ENCODE assay signal across 19 cellular contexts in the genomic region with DNA sequence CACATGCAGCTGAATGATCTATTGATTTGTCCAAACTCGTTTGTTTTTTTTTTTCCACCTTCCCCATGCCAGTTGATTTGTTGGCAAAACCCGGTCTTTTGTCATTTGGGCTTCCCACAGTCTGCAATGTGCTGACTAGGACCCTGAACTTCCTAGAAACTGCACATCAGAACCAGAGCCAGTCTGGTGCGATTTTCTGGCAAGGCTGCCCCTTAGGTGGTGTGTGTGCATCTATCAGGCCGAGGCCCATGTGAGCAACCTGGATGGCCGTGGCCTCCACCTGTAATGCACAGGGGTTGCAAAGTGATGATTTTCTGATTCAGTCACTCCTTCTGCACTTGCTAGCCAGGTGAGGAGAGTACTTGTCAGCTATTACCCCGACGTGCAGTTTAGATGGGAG. TPM values are rescaled to one million over a fixed set of nuclear protein-coding genes. Genes with fewer than 3 reads are reported as not detected.
DNase-seq lines count a peak whose midpoint lies in the region; ATAC-seq and TF ChIP-seq lines count a peak whose summit lies in the region.
"Had no signal": no experiment of that assay in that cellular context is flagged by ENCODE, and none has a peak within 500 bp of the region (broad histone marks: within the 10 kb centered on the region; RNA-seq: fewer than 3 reads in every experiment).

No MANE protein-coding gene starts in this region.

- no peak for DNase-seq in T-helper 2 cell treated with Interferon-gamma antibody and Interleukin-4, amounts not matched to agents 5 μg/mL and 100 μg/mL, for 36 hours (ENCODE audit: low spot score)
- DNase-seq in T-helper 2 cell (no peak), PC-9 (no peak), ACHN (no peak), sigmoid colon (no peak)
- no peak for DNase-seq in CD8-positive, alpha-beta memory T cell
- no peak for DNase-seq in activated T-helper 1 cell treated with anti-CD3 and anti-CD28 coated beads, Interleukin-12 subunit alpha, Interleukin-12 subunit beta, Interleukin-2, Interleukin-4 antibody, amounts not matched to agents 30 ng/mL and 10 ng/mL and 1 ng/mL, durations not matched to agents 14 hours and 24 hours and 36 hours (ENCODE audit: low spot score)
- DNase-seq in naive thymus-derived CD8-positive, alpha-beta T cell, result no peak
- DNase-seq: 8988T; BE2C; cortex of kidney; foreskin keratinocyte; H7; NCI-H524; stimulated activated CD4-positive, alpha-beta T cell treated with anti-CD3 and anti-CD28 coated beads, Interleukin-2, amount 100 ng/mL, for 24 hours; uterus had no signal

- in situ Hi-C loops in ACHN (cut with HindIII; ENCODE audit: low pct_ligation_motif_present, low pct_unique_long_range_greater_than_20kb, low sequenced_read_pairs), result no loop called here

- H3F3A ChIP-seq in PC-9 (ENCODE audit: insufficient read depth, low read depth), result no peaks in the 10 kb centered on the region

- H3K79me2 ChIP-seq in PC-9 (ENCODE audit: low read depth), result no peaks in the 10 kb centered on the region

- H3K4me3 Mint-ChIP-seq in T-helper 2 cell treated with Interferon-gamma antibody and Interleukin-4, amounts not matched to agents 5 μg/mL and 100 μg/mL, for 36 hours, result no peak overlapping the region
- H3K4me3 Mint-ChIP-seq in CD8-positive, alpha-beta memory T cell, result peak overlapping the region; percentile 5 to 83 (median 78)
- H3K4me3 Mint-ChIP-seq in activated T-helper 1 cell treated with anti-CD3 and anti-CD28 coated beads, Interleukin-12 subunit alpha, Interleukin-12 subunit beta, Interleukin-2, Interleukin-4 antibody, amounts not matched to agents 30 ng/mL and 10 ng/mL and 1 ng/mL, durations not matched to agents 14 hours and 24 hours and 36 hours, result peak overlapping the region; percentile 41
- H3K4me3 Mint-ChIP-seq in naive thymus-derived CD8-positive, alpha-beta T cell, result peak overlapping the region in 9 of 10 donors; percentile 1 to 75 (median 48)

- intact Hi-C loops in activated T-helper 1 cell treated with anti-CD3 and anti-CD28 coated beads, Interleukin-12 subunit alpha, Interleukin-12 subunit beta, Interleukin-2, Interleukin-4 antibody, amounts not matched to agents 30 ng/mL and 10 ng/mL and 1 ng/mL, durations not matched to agents 14 hours and 24 hours and 36 hours (cut with micrococcal nuclease), result loop anchor here (10.0 kb wide), 2 partner anchors 418 to 458 kb away; partner anchors contain the start of gene C2orf49
- intact Hi-C loops in PC-9 (cut with micrococcal nuclease; ENCODE audit: unreplicated experiment) (no loop called here), sigmoid colon (cut with DNase I) (loop anchor here (5.0 kb wide), 1 partner anchor 40 kb away; no protein-coding TSS in a partner anchor)

- no peak overlapping the region for H3K27ac ChIP-seq in CD8-positive, alpha-beta memory T cell (ENCODE audit: low read depth, low read length)
- H3K27ac ChIP-seq in PC-9 (no peak overlapping the region), sigmoid colon (no peak overlapping the region)
- H3K27ac ChIP-seq: breast epithelium, epithelial cell of prostate, foreskin keratinocyte, uterus had no signal

- peak overlapping the region; percentile 64 for H3K27ac Mint-ChIP-seq in T-helper 2 cell treated with Interferon-gamma antibody and Interleukin-4, amounts not matched to agents 5 μg/mL and 100 μg/mL, for 36 hours
- H3K27ac Mint-ChIP-seq in CD8-positive, alpha-beta memory T cell, result peak overlapping the region; percentile 80 to 96 (median 94)
- H3K27ac Mint-ChIP-seq in activated T-helper 1 cell treated with anti-CD3 and anti-CD28 coated beads, Interleukin-12 subunit alpha, Interleukin-12 subunit beta, Interleukin-2, Interleukin-4 antibody, amounts not matched to agents 30 ng/mL and 10 ng/mL and 1 ng/mL, durations not matched to agents 14 hours and 24 hours and 36 hours, result peak overlapping the region; percentile 71
- peak overlapping the region; percentile 47 to 95 (median 88) for H3K27ac Mint-ChIP-seq in naive thymus-derived CD8-positive, alpha-beta T cell

- TF ChIP-seq POLR2A in sigmoid colon (IDR thresholded peaks at IDR 0.05), result no peak

- no peak overlapping the region for H3K4me2 ChIP-seq in PC-9

- peaks cover 4% of the 10 kb centered on the region; the same call in 1 of the 2 replicates for H4K20me1 ChIP-seq in PC-9 (ENCODE audit: insufficient read depth)

- H3K27me3 ChIP-seq in CD8-positive, alpha-beta memory T cell (ENCODE audit: insufficient read depth, low read length, poor library complexity, severe bottlenecking), result no peaks in the 10 kb centered on the region
- no peaks in the 10 kb centered on the region for H3K27me3 ChIP-seq in PC-9 (ENCODE audit: insufficient read depth, low read depth)
- no peaks in the 10 kb centered on the region for H3K27me3 ChIP-seq in sigmoid colon
- H3K27me3 ChIP-seq: BE2C, breast epithelium, foreskin keratinocyte, uterus had no signal

- POLR2A ChIA-PET in CD8-positive, alpha-beta memory T cell (lab: Charles Lee), result interaction anchor here (1.1 kb wide), 1 partner anchor 273 kb away, joined by 4 read pairs; no protein-coding TSS in a partner anchor
- POLR2A ChIA-PET in naive thymus-derived CD8-positive, alpha-beta T cell (lab: Charles Lee), result interaction anchor here (1.0 to 1.2 kb wide), 2 partner anchors 9 to 302 kb away, joined by 3 to 4 read pairs; no protein-coding TSS in a partner anchor
- POLR2A ChIA-PET in PC-9 (lab: Charles Lee; ENCODE audit: unreplicated experiment), result no interaction called here

- 85 to 90% methylated on average over 7 of the region's 7 CpGs for WGBS in sigmoid colon, 2 donors

- H3K27me3 Mint-ChIP-seq in T-helper 2 cell treated with Interferon-gamma antibody and Interleukin-4, amounts not matched to agents 5 μg/mL and 100 μg/mL, for 36 hours (ENCODE audit: low read depth), result no peaks in the 10 kb centered on the region
- H3K27me3 Mint-ChIP-seq in CD8-positive, alpha-beta memory T cell, result peaks cover 0 to 3% of the 10 kb centered on the region in 2 donors
- H3K27me3 Mint-ChIP-seq in activated T-helper 1 cell treated with anti-CD3 and anti-CD28 coated beads, Interleukin-12 subunit alpha, Interleukin-12 subunit beta, Interleukin-2, Interleukin-4 antibody, amounts not matched to agents 30 ng/mL and 10 ng/mL and 1 ng/mL, durations not matched to agents 14 hours and 24 hours and 36 hours (ENCODE audit: insufficient read depth), result no peaks in the 10 kb centered on the region
- no peaks in the 10 kb centered on the region for H3K27me3 Mint-ChIP-seq in naive thymus-derived CD8-positive, alpha-beta T cell

- H3K36me3 Mint-ChIP-seq in T-helper 2 cell treated with Interferon-gamma antibody and Interleukin-4, amounts not matched to agents 5 μg/mL and 100 μg/mL, for 36 hours (ENCODE audit: low read depth), result peaks cover 31% of the 10 kb centered on the region
- H3K36me3 Mint-ChIP-seq in CD8-positive, alpha-beta memory T cell, result peaks cover 0 to 9% (median 7%) of the 10 kb centered on the region in 3 donors
- peaks cover 30% of the 10 kb centered on the region for H3K36me3 Mint-ChIP-seq in activated T-helper 1 cell treated with anti-CD3 and anti-CD28 coated beads, Interleukin-12 subunit alpha, Interleukin-12 subunit beta, Interleukin-2, Interleukin-4 antibody, amounts not matched to agents 30 ng/mL and 10 ng/mL and 1 ng/mL, durations not matched to agents 14 hours and 24 hours and 36 hours (ENCODE audit: low read depth)
- H3K36me3 Mint-ChIP-seq in naive thymus-derived CD8-positive, alpha-beta T cell, result peaks cover 0 to 13% (median 6%) of the 10 kb centered on the region in 3 donors

- CTCF ChIA-PET in CD8-positive, alpha-beta memory T cell (lab: Charles Lee), result interaction anchor here (1.2 to 1.9 kb wide), 2 partner anchors 301 to 302 kb away, joined by 4 read pairs; no protein-coding TSS in a partner anchor
- CTCF ChIA-PET in PC-9 (lab: Charles Lee), result no interaction called here

- no peak overlapping the region for H2AFZ ChIP-seq in PC-9

- BruUV-seq in PC-9 (replicated peaks; lab: Mats Ljungman, UMichigan), result no TSS peak

- H3K4me1 Mint-ChIP-seq in T-helper 2 cell treated with Interferon-gamma antibody and Interleukin-4, amounts not matched to agents 5 μg/mL and 100 μg/mL, for 36 hours (ENCODE audit: low read depth), result peaks cover 86% of the 10 kb centered on the region
- H3K4me1 Mint-ChIP-seq in CD8-positive, alpha-beta memory T cell, result peaks cover 90 to 99% (median 97%) of the 10 kb centered on the region in 3 donors
- H3K4me1 Mint-ChIP-seq in activated T-helper 1 cell treated with anti-CD3 and anti-CD28 coated beads, Interleukin-12 subunit alpha, Interleukin-12 subunit beta, Interleukin-2, Interleukin-4 antibody, amounts not matched to agents 30 ng/mL and 10 ng/mL and 1 ng/mL, durations not matched to agents 14 hours and 24 hours and 36 hours (ENCODE audit: low read depth), result peaks cover 86% of the 10 kb centered on the region
- peaks cover 49 to 96% (median 91%) of the 10 kb centered on the region in 4 donors for H3K4me1 Mint-ChIP-seq in naive thymus-derived CD8-positive, alpha-beta T cell

- no peaks in the 10 kb centered on the region for H3K36me3 ChIP-seq in CD8-positive, alpha-beta memory T cell (ENCODE audit: insufficient read depth, low read length)
- H3K36me3 ChIP-seq in PC-9 (ENCODE audit: low read depth), result no peaks in the 10 kb centered on the region
- no peaks in the 10 kb centered on the region for H3K36me3 ChIP-seq in sigmoid colon
- H3K36me3 ChIP-seq: BE2C, breast epithelium, uterus had no signal

- H3K4me3 ChIP-seq in CD8-positive, alpha-beta memory T cell (ENCODE audit: low read length), result peak overlapping the region; percentile 5
- no peak overlapping the region for H3K4me3 ChIP-seq in PC-9
- no peak overlapping the region for H3K4me3 ChIP-seq in sigmoid colon
- H3K4me3 ChIP-seq: breast epithelium, uterus had no signal

- no peaks in the 10 kb centered on the region for H3K9me3 ChIP-seq in CD8-positive, alpha-beta memory T cell (ENCODE audit: low read length)
- H3K9me3 ChIP-seq in PC-9 (ENCODE audit: insufficient read depth, low read depth) (no peaks in the 10 kb centered on the region), sigmoid colon (no peaks in the 10 kb centered on the region)
- H3K9me3 ChIP-seq: BE2C, breast epithelium, uterus had no signal

- no peaks in the 10 kb centered on the region for H3K9me2 ChIP-seq in PC-9 (ENCODE audit: insufficient read depth)

- TF ChIP-seq CTCF in PC-9 (conservative IDR thresholded peaks at IDR 0.05) (no peak), sigmoid colon (IDR thresholded peaks at IDR 0.05) (no peak)

- no peaks in the 10 kb centered on the region for H3K9me3 Mint-ChIP-seq in T-helper 2 cell treated with Interferon-gamma antibody and Interleukin-4, amounts not matched to agents 5 μg/mL and 100 μg/mL, for 36 hours
- H3K9me3 Mint-ChIP-seq in CD8-positive, alpha-beta memory T cell, result no peaks in the 10 kb centered on the region
- H3K9me3 Mint-ChIP-seq in activated T-helper 1 cell treated with anti-CD3 and anti-CD28 coated beads, Interleukin-12 subunit alpha, Interleukin-12 subunit beta, Interleukin-2, Interleukin-4 antibody, amounts not matched to agents 30 ng/mL and 10 ng/mL and 1 ng/mL, durations not matched to agents 14 hours and 24 hours and 36 hours, result no peaks in the 10 kb centered on the region
- no peaks in the 10 kb centered on the region for H3K9me3 Mint-ChIP-seq in naive thymus-derived CD8-positive, alpha-beta T cell

- no peak for TF ChIP-seq EP300 in sigmoid colon (IDR thresholded peaks at IDR 0.05)

- ATAC-seq in naive thymus-derived CD8-positive, alpha-beta T cell, result no peak
- ATAC-seq: foreskin keratinocyte, HepG2 had no signal

- peaks cover 95% of the 10 kb centered on the region for H3K4me1 ChIP-seq in CD8-positive, alpha-beta memory T cell (ENCODE audit: insufficient read depth, low read length)
- H3K4me1 ChIP-seq in PC-9 (replicated peaks; ENCODE audit: insufficient read depth) (no peaks in the 10 kb centered on the region), sigmoid colon (peaks cover 0 to 59% (median 46%) of the 10 kb centered on the region in 4 donors)
- H3K4me1 ChIP-seq: BE2C had no signal

RNA-seq across cellular contexts. Expression of gene NCK2, which starts 47.8 kb away (rescaled TPM):
- 10 to 100 TPM; 72.4 to 76.1 TPM for total RNA-seq in CD8-positive, alpha-beta memory T cell
- 77.9 TPM for polyA plus RNA-seq in CD8-positive, alpha-beta memory T cell
- total RNA-seq in activated T-helper 1 cell treated with anti-CD3 and anti-CD28 coated beads, Interleukin-12 subunit alpha, Interleukin-12 subunit beta, Interleukin-2, Interleukin-4 antibody, amounts not matched to agents 30 ng/mL and 10 ng/mL and 1 ng/mL, durations not matched to agents 14 hours and 24 hours and 36 hours, result 79.9 and 86.8 TPM in 2 replicates
- total RNA-seq in naive thymus-derived CD8-positive, alpha-beta T cell, result 100 to 1,000 TPM; 119 to 124 TPM
- polyA plus RNA-seq in naive thymus-derived CD8-positive, alpha-beta T cell, result 100 to 1,000 TPM in 1 of 3 donors, 10 to 100 TPM in 2; 36.6 to 110 (median 67.8) TPM
- total RNA-seq in PC-9 (2021) (26.0 and 30.8 TPM in 2 replicates), sigmoid colon (10 to 100 TPM; 39.2 to 56.1 (median 53.7) TPM)
- polyA plus RNA-seq in sigmoid colon, result 10 to 100 TPM; 36.4 to 59.9 (median 41.4) TPM
